8 cellular contexts compared by ENCODE assay signal in the genomic region with DNA sequence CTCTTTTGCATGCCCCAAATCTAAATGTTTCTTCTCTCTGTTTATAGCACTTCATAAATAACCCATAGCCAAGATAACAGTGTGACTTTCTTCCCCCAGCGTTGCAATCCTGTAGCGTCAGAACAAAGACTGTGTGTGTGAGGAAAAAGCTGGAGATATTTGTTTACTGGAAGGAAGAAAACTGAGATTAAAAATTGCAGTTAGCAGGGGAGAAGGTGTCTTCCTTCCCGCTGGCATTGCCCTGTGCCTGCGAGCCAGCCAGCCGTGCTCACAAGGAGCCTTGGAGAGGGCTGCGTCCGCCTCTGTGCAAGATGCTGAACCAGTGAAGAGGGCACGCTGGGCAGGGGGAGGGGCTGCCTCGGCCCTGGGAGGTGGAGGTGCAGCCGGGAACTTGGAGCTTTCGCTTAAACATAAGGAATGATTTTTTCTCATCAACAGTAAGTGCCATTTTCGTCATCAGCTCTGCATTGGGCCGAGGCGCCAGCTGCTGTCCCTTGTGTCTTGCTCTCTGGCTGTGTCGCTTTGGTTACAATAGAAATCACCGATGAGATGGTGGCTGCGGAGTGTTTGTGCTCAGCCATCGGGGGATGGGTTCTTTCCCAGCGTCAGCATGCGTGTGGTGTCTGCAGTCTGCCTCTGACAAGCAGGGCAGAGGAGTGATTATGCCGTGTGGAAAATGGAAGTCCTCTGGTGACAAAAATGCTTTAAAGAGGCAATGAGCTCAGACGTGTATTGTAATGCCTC.
DNase-seq lines count a peak whose midpoint lies in the region; ATAC-seq and TF ChIP-seq lines count a peak whose summit lies in the region.

No MANE protein-coding gene starts in this region.

- no peak overlapping the region for H2AFZ ChIP-seq in OCI-LY1 (ENCODE audit: low read length)

- H3K36me3 ChIP-seq in OCI-LY1 (ENCODE audit: insufficient read depth, low read length) (peaks cover 16% of the 10 kb centered on the region; the same call in 1 of the 2 replicates), mucosa of rectum (ENCODE audit: control insufficient read depth in 2 of 2, insufficient read depth in 2 of 2, low read length in 2 of 2) (peaks cover 26 to 36% of the 10 kb centered on the region in 2 donors), uterus (no peaks in the 10 kb centered on the region)

- no peaks in the 10 kb centered on the region for H3K9me3 Mint-ChIP-seq in endothelial cell (ENCODE audit: unreplicated experiment)

- no peaks in the 10 kb centered on the region for H3K79me2 ChIP-seq in OCI-LY1 (ENCODE audit: insufficient read depth, low read length)

- H3K36me3 Mint-ChIP-seq in endothelial cell (ENCODE audit: low read depth, unreplicated experiment) = no peaks in the 10 kb centered on the region

- no peak for TF ChIP-seq CTCF in OCI-LY1 (IDR thresholded peaks at IDR 0.05; ENCODE audit: low read length)
- no peak for TF ChIP-seq CTCF in endothelial cell (IDR thresholded peaks at IDR 0.05; ENCODE audit: unreplicated experiment)
- TF ChIP-seq CTCF in uterus (IDR thresholded peaks at IDR 0.05) = no peak

- H3K4me1 ChIP-seq in OCI-LY1 (ENCODE audit: insufficient read depth, low read length, severe bottlenecking) = peaks cover 82% of the 10 kb centered on the region
- H3K4me1 ChIP-seq in mucosa of rectum (ENCODE audit: control insufficient read depth in 2 of 2, insufficient read depth in 2 of 2, low read length in 2 of 2) = no peaks in the 10 kb centered on the region
- no peaks in the 10 kb centered on the region for H3K4me1 ChIP-seq in uterus

- no peaks in the 10 kb centered on the region for H4K20me1 ChIP-seq in OCI-LY1 (ENCODE audit: insufficient read depth, low read length)

- peak; percentile 46 for ATAC-seq in HG02642 (IDR thresholded peaks at IDR 0.05; ENCODE audit: poor library complexity, unreplicated experiment)

- H3K27ac Mint-ChIP-seq in endothelial cell (ENCODE audit: unreplicated experiment) = no peak overlapping the region

- no peaks in the 10 kb centered on the region for H3K9me3 ChIP-seq in OCI-LY1 (ENCODE audit: low read length)
- no peaks in the 10 kb centered on the region for H3K9me3 ChIP-seq in mucosa of rectum (ENCODE audit: control insufficient read depth in 2 of 2, low read length in 2 of 2)
- H3K9me3 ChIP-seq in uterus = no peaks in the 10 kb centered on the region

- no peak for TF ChIP-seq POLR2A in uterus (IDR thresholded peaks at IDR 0.05)

- peak overlapping the region; percentile 100 for H3K27ac ChIP-seq in OCI-LY1 (ENCODE audit: low read depth, low read length, poor library complexity, severe bottlenecking)
- peak overlapping the region in 1 of 2 donors; percentile 15 for H3K27ac ChIP-seq in mucosa of rectum (ENCODE audit: low read depth in 2 of 2, low read length in 2 of 2)
- peak overlapping the region; percentile 22 to 55 for H3K27ac ChIP-seq in uterus

- H3K4me2 ChIP-seq in OCI-LY1 (ENCODE audit: low read length) = peak overlapping the region; percentile 84

- peak overlapping the region; percentile 69 for H3K9ac ChIP-seq in OCI-LY1 (ENCODE audit: low read length)
- no peak overlapping the region for H3K9ac ChIP-seq in mucosa of rectum (ENCODE audit: low read depth in 1 of 2, low read length in 2 of 2)

- peaks cover 5% of the 10 kb centered on the region; the same call in 1 of the 2 replicates for H3F3A ChIP-seq in OCI-LY1 (ENCODE audit: insufficient read depth, low read length)

- H3K4me3 Mint-ChIP-seq in endothelial cell (ENCODE audit: unreplicated experiment) = peak overlapping the region; percentile 78

- no peaks in the 10 kb centered on the region for H3K27me3 ChIP-seq in OCI-LY1 (ENCODE audit: insufficient read depth, low read length)
- no peaks in the 10 kb centered on the region for H3K27me3 ChIP-seq in mucosa of rectum (ENCODE audit: control insufficient read depth in 2 of 2, insufficient read depth in 2 of 2, low read length in 2 of 2)
- H3K27me3 ChIP-seq in uterus = no peaks in the 10 kb centered on the region

- peak; percentile 70 for DNase-seq in ELF-1 (ENCODE audit: low read depth, low spot score)
- peak; percentile 38 for DNase-seq in endothelial cell (ENCODE audit: low spot score)
- DNase-seq in uterus = no peak
- no peak for DNase-seq in activated gamma-delta T cell treated with Interleukin-2 at 50 U/mL for 16 hours
- no peak for DNase-seq in SW 1271 (lab: John Stamatoyannopoulos, UW)

- peaks cover 3% of the 10 kb centered on the region for H3K27me3 Mint-ChIP-seq in endothelial cell (ENCODE audit: unreplicated experiment)

- intact Hi-C loops in uterus (cut with DNase I; ENCODE audit: low total_unique reads) = no loop called here

- H3K4me3 ChIP-seq in OCI-LY1 (ENCODE audit: low read depth, low read length, poor library complexity, severe bottlenecking) (peak overlapping the region; percentile 58), mucosa of rectum (ENCODE audit: low read length in 2 of 2) (peak overlapping the region; percentile 37 to 65), uterus (peak overlapping the region; percentile 22 to 35)

- peaks cover 18% of the 10 kb centered on the region for H3K4me1 Mint-ChIP-seq in endothelial cell (ENCODE audit: unreplicated experiment)

- H3K9me2 ChIP-seq in OCI-LY1 (ENCODE audit: low read depth, low read length) = no peaks in the 10 kb centered on the region

Comparison
In these comparisons a context has a peak if more than half of its experiments do, and no peak if none do; other contexts are left out.
1. DNase-seq: peak in ELF-1 (single experiment) and endothelial cell (single experiment); none in uterus (0 of 2), activated gamma-delta T cell treated with Interleukin-2 at 50 U/mL for 16 hours (single experiment) and SW 1271 (0 of 2).
2. Peak in every context shown above with its lines, with median percentiles within 50 percentile points of each other: H3K4me3 ChIP-seq.